ENCODE assay signal across 20 cellular contexts in genomic region chr18:74255022-74255658, GRCh38. TPM values are rescaled to one million over a fixed set of nuclear protein-coding genes. Genes with fewer than 3 reads are reported as not detected.
DNase-seq lines count a peak whose midpoint lies in the region; TF ChIP-seq lines count a peak whose summit lies in the region.
"Had no signal": no experiment of that assay in that cellular context is flagged by ENCODE, and none has a peak within 500 bp of the region (broad histone marks: within the 10 kb centered on the region; RNA-seq: fewer than 3 reads in every experiment).

No MANE protein-coding gene starts in this region.

- H3K79me2 ChIP-seq in osteoblast (ENCODE audit: insufficient read depth, low read length), result no peaks in the 10 kb centered on the region
- H3K79me2 ChIP-seq: parathyroid adenoma had no signal

- peak overlapping the region; percentile 16 for H2AFZ ChIP-seq in osteoblast (ENCODE audit: low read length)
- H2AFZ ChIP-seq: parathyroid adenoma had no signal

- H3K4me2 ChIP-seq in osteoblast (ENCODE audit: insufficient read depth, low read length), result no peak overlapping the region

- TF ChIP-seq POLR2A in erythroblast (IDR thresholded peaks at IDR 0.05; ENCODE audit: low read length), result no peak

- H3K9me3 ChIP-seq in osteoblast (ENCODE audit: low read depth, low read length), result no peaks in the 10 kb centered on the region

- no peaks in the 10 kb centered on the region for H3K9me3 Mint-ChIP-seq in glutamatergic neuron (ENCODE audit: unreplicated experiment)
- H3K9me3 Mint-ChIP-seq: CD4-positive, CD25-positive, alpha-beta regulatory T cell; stimulated activated naive CD8-positive, alpha-beta T cell treated with anti-CD3 and anti-CD28 coated beads, Interleukin-15, Interleukin-2, amounts not matched to agents 100 ng/mL and 50 ng/mL, for 24 hours; T-helper 1 cell treated with Interleukin-12 subunit alpha and Interleukin-12 subunit beta and Interleukin-4 antibody, amounts not matched to agents 30 μg/mL and 1 μg/mL, for 36 hours had no signal

- no peaks in the 10 kb centered on the region for H3K27me3 Mint-ChIP-seq in glutamatergic neuron (ENCODE audit: unreplicated experiment)
- H3K27me3 Mint-ChIP-seq: CD4-positive, CD25-positive, alpha-beta regulatory T cell; stimulated activated naive CD8-positive, alpha-beta T cell treated with anti-CD3 and anti-CD28 coated beads, Interleukin-15, Interleukin-2, amounts not matched to agents 100 ng/mL and 50 ng/mL, for 24 hours had no signal

- TF ChIP-seq CTCF in astrocyte of the cerebellum (IDR thresholded peaks at IDR 0.05; ENCODE audit: low read depth, low read length, missing control alignments) (no peak), glutamatergic neuron (IDR thresholded peaks at IDR 0.05; ENCODE audit: partially characterized antibody, unreplicated experiment) (no peak), osteoblast (IDR thresholded peaks at IDR 0.05; ENCODE audit: extremely low read depth, low read depth, low read length) (no peak)

- no peaks in the 10 kb centered on the region for H4K20me1 ChIP-seq in osteoblast (ENCODE audit: insufficient read depth, low read length)

- peaks cover 28% of the 10 kb centered on the region for H3K4me1 Mint-ChIP-seq in glutamatergic neuron (ENCODE audit: low read depth, unreplicated experiment)

- H3K36me3 ChIP-seq in osteoblast (ENCODE audit: insufficient read depth, low read length), result no peaks in the 10 kb centered on the region

- no peak overlapping the region for H3K27ac ChIP-seq in osteoblast (ENCODE audit: low read depth, low read length)
- H3K27ac ChIP-seq: parathyroid adenoma had no signal

- H3K36me3 Mint-ChIP-seq in glutamatergic neuron (ENCODE audit: unreplicated experiment), result peaks cover under 1% of the 10 kb centered on the region

- H3K4me3 ChIP-seq in astrocyte of the cerebellum (ENCODE audit: low read depth, low read length) (no peak overlapping the region), osteoblast (ENCODE audit: insufficient read depth, low read length) (no peak overlapping the region)

- DNase-seq in EH (ENCODE audit: low read depth), result peak; percentile 40
- DNase-seq in astrocyte of the cerebellum (ENCODE audit: low read depth), result peak; percentile 64
- DNase-seq in glutamatergic neuron, result no peak
- DNase-seq in osteoblast (ENCODE audit: insufficient read length, low spot score, missing footprints), result no peak
- DNase-seq in HUDEP-2 (lab: John Stamatoyannopoulos, UW; ENCODE audit: unreplicated experiment in 76 of 76), result no peak
- no peak for DNase-seq in stimulated activated naive CD4-positive, alpha-beta T cell treated with Interleukin-2 at 50 U/mL for 16 hours (lab: John Stamatoyannopoulos, UW)
- no peak for DNase-seq in stimulated activated CD4-positive, alpha-beta T cell treated with anti-CD3 and anti-CD28 coated beads, Interleukin-1b, Interleukin-23, amount 100 ng/mL, for 48 hours
- no peak for DNase-seq in erythroblast (lab: John Stamatoyannopoulos, UW)
- DNase-seq: activated CD8-positive, alpha-beta memory T cell treated with anti-CD3 and anti-CD28 coated beads for 24 hours; activated naive CD4-positive, alpha-beta T cell; CD4-positive, CD25-positive, alpha-beta regulatory T cell; foreskin melanocyte; left cardiac atrium; MV-4-11; NCI-H2227 treated with DMSO at 0.1 percent for 48 hours; PC-3; stimulated activated CD4-positive, alpha-beta T cell treated with anti-CD3 and anti-CD28 coated beads, Interleukin-4, amount 100 ng/mL, for 24 hours had no signal

- no peaks in the 10 kb centered on the region for H3K27me3 ChIP-seq in osteoblast (ENCODE audit: insufficient read depth, low read length)

- peak overlapping the region; percentile 39 for H3K4me3 Mint-ChIP-seq in glutamatergic neuron (ENCODE audit: unreplicated experiment)
- H3K4me3 Mint-ChIP-seq: CD4-positive, CD25-positive, alpha-beta regulatory T cell; stimulated activated naive CD8-positive, alpha-beta T cell treated with anti-CD3 and anti-CD28 coated beads, Interleukin-15, Interleukin-2, amounts not matched to agents 100 ng/mL and 50 ng/mL, for 24 hours; T-helper 1 cell treated with Interleukin-12 subunit alpha and Interleukin-12 subunit beta and Interleukin-4 antibody, amounts not matched to agents 30 μg/mL and 1 μg/mL, for 36 hours had no signal

- in situ Hi-C loops in astrocyte of the cerebellum (cut with HindIII; ENCODE audit: low sequenced_read_pairs), result loop anchor here (25.0 kb wide), 1 partner anchor 93 kb away; no protein-coding TSS in a partner anchor

- peak overlapping the region; percentile 13 for H3K27ac Mint-ChIP-seq in glutamatergic neuron (ENCODE audit: unreplicated experiment)
- H3K27ac Mint-ChIP-seq: CD4-positive, CD25-positive, alpha-beta regulatory T cell; stimulated activated naive CD8-positive, alpha-beta T cell treated with anti-CD3 and anti-CD28 coated beads, Interleukin-15, Interleukin-2, amounts not matched to agents 100 ng/mL and 50 ng/mL, for 24 hours; T-helper 1 cell treated with Interleukin-12 subunit alpha and Interleukin-12 subunit beta and Interleukin-4 antibody, amounts not matched to agents 30 μg/mL and 1 μg/mL, for 36 hours had no signal

- peaks cover 9% of the 10 kb centered on the region for H3K4me1 ChIP-seq in osteoblast (ENCODE audit: insufficient read depth, low read length)

RNA-seq across cellular contexts. Expression of gene CYB5A, which starts 36.6 kb away (rescaled TPM):
- total RNA-seq in glutamatergic neuron (ENCODE audit: unreplicated experiment), result 28.3 TPM
- total RNA-seq in osteoblast, result 51.9 and 55.4 TPM in 2 replicates

Comparison
In these comparisons a context has a peak if more than half of its experiments do, and no peak if none do; other contexts are left out.
1. DNase-seq: peak in EH (single experiment) and astrocyte of the cerebellum (single experiment); none in glutamatergic neuron (single experiment), osteoblast (single experiment), HUDEP-2 (0 of 76), stimulated activated naive CD4-positive, alpha-beta T cell treated with Interleukin-2 at 50 U/mL for 16 hours (single experiment), stimulated activated CD4-positive, alpha-beta T cell treated with anti-CD3 and anti-CD28 coated beads, Interleukin-1b, Interleukin-23, amount 100 ng/mL, for 48 hours (single experiment) and erythroblast (0 of 2).